ENCODE assay signal across 19 cellular contexts in the genomic region with DNA sequence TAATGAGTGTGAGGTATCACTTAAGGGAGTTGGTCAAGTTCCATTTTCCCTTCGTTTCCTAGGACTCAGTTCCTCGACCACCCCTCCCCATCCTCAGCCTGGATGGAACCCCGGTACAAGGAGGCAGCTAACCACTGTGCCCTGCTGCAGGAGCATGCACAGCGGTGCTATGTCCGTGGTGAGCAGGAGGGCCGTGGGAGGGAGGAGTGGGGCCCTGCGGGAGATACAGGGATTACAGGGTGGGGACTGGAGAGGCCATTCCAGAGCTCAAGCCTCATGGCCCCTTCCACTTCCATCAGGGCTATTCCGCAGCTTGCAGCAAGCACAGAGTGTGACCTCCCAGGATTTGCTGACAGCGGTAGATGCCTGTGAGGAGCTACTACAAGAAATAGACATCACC.
"Had no signal": no experiment of that assay in that cellular context is flagged by ENCODE, and none has a peak within 500 bp of the region (broad histone marks: within the 10 kb centered on the region; RNA-seq: fewer than 3 reads in every experiment).

No MANE protein-coding gene starts in this region.

- H3K36me3 ChIP-seq: neural progenitor cell had no signal

- H3K27me3 ChIP-seq: heart left ventricle, neural progenitor cell, right lobe of liver, testis, tibial nerve had no signal

- H3K4me3 ChIP-seq: heart left ventricle, neural progenitor cell, psoas muscle, right lobe of liver, testis, tibial nerve had no signal

- H3K79me2 ChIP-seq: parathyroid adenoma had no signal

- H3K4me1 ChIP-seq: heart left ventricle, neural progenitor cell, parathyroid adenoma, psoas muscle, right lobe of liver, testis, tibial nerve had no signal

- DNase-seq: effector memory CD4-positive, alpha-beta T cell; heart left ventricle; hippocampal formation; kidney glomerular epithelial cell; natural killer cell; nucleus accumbens; retina; right lobe of liver; stimulated activated CD4-positive, alpha-beta T cell treated with anti-CD3 and anti-CD28 coated beads, Interleukin-2, amount 100 ng/mL, for 24 hours; stimulated activated CD4-positive, alpha-beta T cell treated with anti-CD3 and anti-CD28 coated beads, Interleukin-4, amount 100 ng/mL, for 4 hours; stimulated activated naive B cell treated with anti-CD40 and anti-IgM and Interleukin-4, amounts not matched to agents 10 μg/mL and 1 μg/mL and 100 μg/mL, for 72 hours; stimulated activated naive CD8-positive, alpha-beta T cell treated with anti-CD3 and anti-CD28 coated beads, Interleukin-15, amount 100 ng/mL, for 72 hours; testis had no signal

- H3K9me3 Mint-ChIP-seq: mesothelial cell of epicardium; neural progenitor cell; stimulated activated naive B cell treated with anti-CD40 and anti-IgM and Interleukin-4, amounts not matched to agents 10 μg/mL and 1 μg/mL and 100 μg/mL, for 72 hours; stimulated activated naive CD8-positive, alpha-beta T cell treated with anti-CD3 and anti-CD28 coated beads, Interleukin-15, amount 100 ng/mL, for 72 hours had no signal

- ATAC-seq: esophagus mucosa; heart left ventricle; natural killer cell; psoas muscle; stimulated activated naive B cell treated with anti-CD40 and anti-IgM and Interleukin-4, amounts not matched to agents 10 μg/mL and 1 μg/mL and 100 μg/mL, for 72 hours; stimulated activated naive CD8-positive, alpha-beta T cell treated with anti-CD3 and anti-CD28 coated beads, Interleukin-15, amount 100 ng/mL, for 72 hours had no signal

- H2AFZ ChIP-seq: neural progenitor cell, parathyroid adenoma had no signal

- H3K4me3 Mint-ChIP-seq: mesothelial cell of epicardium; natural killer cell; neural progenitor cell; stimulated activated naive B cell treated with anti-CD40 and anti-IgM and Interleukin-4, amounts not matched to agents 10 μg/mL and 1 μg/mL and 100 μg/mL, for 72 hours; stimulated activated naive CD8-positive, alpha-beta T cell treated with anti-CD3 and anti-CD28 coated beads, Interleukin-15, amount 100 ng/mL, for 72 hours had no signal

- H3K9me3 ChIP-seq: heart left ventricle, psoas muscle, right lobe of liver, testis, tibial nerve had no signal

- H3K27ac Mint-ChIP-seq: mesothelial cell of epicardium; natural killer cell; neural progenitor cell; stimulated activated naive CD8-positive, alpha-beta T cell treated with anti-CD3 and anti-CD28 coated beads, Interleukin-15, amount 100 ng/mL, for 72 hours had no signal

- H3K27ac ChIP-seq: heart left ventricle, neural progenitor cell, parathyroid adenoma, psoas muscle, right lobe of liver, testis, tibial nerve had no signal

- H3K4me2 ChIP-seq: neural progenitor cell had no signal

- H3K4me1 Mint-ChIP-seq: mesothelial cell of epicardium; neural progenitor cell; stimulated activated naive CD8-positive, alpha-beta T cell treated with anti-CD3 and anti-CD28 coated beads, Interleukin-15, amount 100 ng/mL, for 72 hours had no signal

- H3K27me3 Mint-ChIP-seq: stimulated activated naive B cell treated with anti-CD40 and anti-IgM and Interleukin-4, amounts not matched to agents 10 μg/mL and 1 μg/mL and 100 μg/mL, for 72 hours; stimulated activated naive CD8-positive, alpha-beta T cell treated with anti-CD3 and anti-CD28 coated beads, Interleukin-15, amount 100 ng/mL, for 72 hours had no signal
